ENCODE assay signal across 15 cellular contexts in genomic region chr17:64983708-64984107, GRCh38.
DNase-seq lines count a peak whose midpoint lies in the region; ATAC-seq lines count a peak whose summit lies in the region.
"Had no signal": no experiment of that assay in that cellular context is flagged by ENCODE, and none has a peak within 500 bp of the region (broad histone marks: within the 10 kb centered on the region; RNA-seq: fewer than 3 reads in every experiment).

No MANE protein-coding gene starts in this region.

- no peak for DNase-seq in activated naive CD4-positive, alpha-beta T cell treated with anti-CD3 and anti-CD28 coated beads, Interleukin-2, amount 10 ng/mL, durations not matched to agents 7 days and 5 days
- DNase-seq in activated naive CD4-positive, alpha-beta T cell treated with anti-CD3 and anti-CD28 coated beads, Interleukin-2, amount 50 U/mL, for 16 hours: no peak
- DNase-seq in activated CD8-positive, alpha-beta memory T cell treated with anti-CD3 and anti-CD28 coated beads, Interleukin-2, amount 10 ng/mL, durations not matched to agents 7 days and 5 days: no peak
- DNase-seq in left lobe of liver (ENCODE audit: low spot score): peak; percentile 11
- DNase-seq in nucleus accumbens (lab: John Stamatoyannopoulos, UW): no peak
- DNase-seq in DMS153 (lab: John Stamatoyannopoulos, UW): no peak
- DNase-seq: cortex of kidney, hypothalamus, left ventricle myocardium superior, NCI-H187 treated with DMSO at 0.1 percent for 48 hours, NCI-H526, sigmoid colon had no signal

- peaks cover 10% of the 10 kb centered on the region for H3K36me3 Mint-ChIP-seq in activated naive CD4-positive, alpha-beta T cell treated with anti-CD3 and anti-CD28 coated beads, Interleukin-2, amount 10 ng/mL, durations not matched to agents 7 days and 5 days
- H3K36me3 Mint-ChIP-seq in activated CD8-positive, alpha-beta memory T cell treated with anti-CD3 and anti-CD28 coated beads, Interleukin-2, amount 10 ng/mL, durations not matched to agents 7 days and 5 days: peaks cover 8% of the 10 kb centered on the region

- H3K4me3 Mint-ChIP-seq in activated naive CD4-positive, alpha-beta T cell treated with anti-CD3 and anti-CD28 coated beads, Interleukin-2, amount 10 ng/mL, durations not matched to agents 7 days and 5 days: no peak overlapping the region
- H3K4me3 Mint-ChIP-seq in activated CD8-positive, alpha-beta memory T cell treated with anti-CD3 and anti-CD28 coated beads, Interleukin-2, amount 10 ng/mL, durations not matched to agents 7 days and 5 days: peak overlapping the region; percentile 77
- H3K4me3 Mint-ChIP-seq: neural crest cell had no signal

- peaks cover 8% of the 10 kb centered on the region for H3K9me3 Mint-ChIP-seq in activated naive CD4-positive, alpha-beta T cell treated with anti-CD3 and anti-CD28 coated beads, Interleukin-2, amount 10 ng/mL, durations not matched to agents 7 days and 5 days
- H3K9me3 Mint-ChIP-seq in activated CD8-positive, alpha-beta memory T cell treated with anti-CD3 and anti-CD28 coated beads, Interleukin-2, amount 10 ng/mL, durations not matched to agents 7 days and 5 days (ENCODE audit: low read depth): peaks cover 4% of the 10 kb centered on the region

- H3K4me1 Mint-ChIP-seq in activated naive CD4-positive, alpha-beta T cell treated with anti-CD3 and anti-CD28 coated beads, Interleukin-2, amount 10 ng/mL, durations not matched to agents 7 days and 5 days: peaks cover 51% of the 10 kb centered on the region
- H3K4me1 Mint-ChIP-seq in activated CD8-positive, alpha-beta memory T cell treated with anti-CD3 and anti-CD28 coated beads, Interleukin-2, amount 10 ng/mL, durations not matched to agents 7 days and 5 days: peaks cover 53% of the 10 kb centered on the region

- H3K27ac Mint-ChIP-seq in activated naive CD4-positive, alpha-beta T cell treated with anti-CD3 and anti-CD28 coated beads, Interleukin-2, amount 10 ng/mL, durations not matched to agents 7 days and 5 days: peak overlapping the region; percentile 98
- peak overlapping the region; percentile 100 for H3K27ac Mint-ChIP-seq in activated CD8-positive, alpha-beta memory T cell treated with anti-CD3 and anti-CD28 coated beads, Interleukin-2, amount 10 ng/mL, durations not matched to agents 7 days and 5 days

- CTCF ChIA-PET in activated naive CD4-positive, alpha-beta T cell treated with anti-CD3 and anti-CD28 coated beads, Interleukin-2, amount 10 ng/mL, durations not matched to agents 7 days and 5 days (lab: Charles Lee): interaction anchor here (2.8 kb wide), 1 partner anchor 9 kb away, joined by 19 read pairs; no protein-coding TSS in a partner anchor
- CTCF ChIA-PET in activated CD8-positive, alpha-beta memory T cell treated with anti-CD3 and anti-CD28 coated beads, Interleukin-2, amount 10 ng/mL, durations not matched to agents 7 days and 5 days (lab: Charles Lee): interaction anchor here (4.2 kb wide), 1 partner anchor 9 kb away, joined by 28 read pairs; no protein-coding TSS in a partner anchor

- no peak for ATAC-seq in activated CD8-positive, alpha-beta memory T cell treated with anti-CD3 and anti-CD28 coated beads, Interleukin-2, amount 10 ng/mL, durations not matched to agents 7 days and 5 days
- ATAC-seq in left lobe of liver (no peak), HG02852 (IDR thresholded peaks at IDR 0.05; ENCODE audit: unreplicated experiment) (no peak), HG02884 (IDR thresholded peaks at IDR 0.05; ENCODE audit: unreplicated experiment) (no peak)
- ATAC-seq: left ventricle myocardium superior had no signal

- H3K27me3 Mint-ChIP-seq in activated naive CD4-positive, alpha-beta T cell treated with anti-CD3 and anti-CD28 coated beads, Interleukin-2, amount 10 ng/mL, durations not matched to agents 7 days and 5 days: no peaks in the 10 kb centered on the region
- H3K27me3 Mint-ChIP-seq in activated CD8-positive, alpha-beta memory T cell treated with anti-CD3 and anti-CD28 coated beads, Interleukin-2, amount 10 ng/mL, durations not matched to agents 7 days and 5 days: no peaks in the 10 kb centered on the region
